21 cellular contexts compared by ENCODE assay signal in genomic region chr4:40704073-40704472, GRCh38. TPM values are rescaled to one million over a fixed set of nuclear protein-coding genes. Genes with fewer than 3 reads are reported as not detected.
"Had no signal": no experiment of that assay in that cellular context is flagged by ENCODE, and none has a peak within 500 bp of the region (broad histone marks: within the 10 kb centered on the region; RNA-seq: fewer than 3 reads in every experiment).

No MANE protein-coding gene starts in this region.

- H3K36me3 ChIP-seq: esophagus muscularis mucosa, gastroesophageal sphincter, neutrophil, sigmoid colon, stomach, thoracic aorta, transverse colon had no signal

- H3K9me3 ChIP-seq: esophagus muscularis mucosa, gastroesophageal sphincter, neutrophil, sigmoid colon, stomach, thoracic aorta, transverse colon had no signal

- DNase-seq: effector memory CD8-positive, alpha-beta T cell; foreskin fibroblast; glutamatergic neuron; islet precursor cell; mammary epithelial cell; naive thymus-derived CD4-positive, alpha-beta T cell; posterior cingulate gyrus; sigmoid colon; stimulated activated CD4-positive, alpha-beta T cell treated with anti-CD3 and anti-CD28 coated beads, Interleukin-2, amount 100 ng/mL, for 24 hours; stimulated activated CD4-positive, alpha-beta T cell treated with anti-CD3 and anti-CD28 coated beads, Interleukin-4, amount 100 ng/mL, for 4 hours; stimulated activated naive B cell treated with anti-CD40 and anti-IgM and Interleukin-4, amounts not matched to agents 10 μg/mL and 1 μg/mL and 100 μg/mL, for 72 hours; stomach; substantia nigra; transverse colon had no signal

- H3K27ac ChIP-seq: epithelial cell of prostate, esophagus muscularis mucosa, gastroesophageal sphincter, neutrophil, sigmoid colon, skin epidermis, stomach, thoracic aorta, transverse colon had no signal

- H3K4me1 ChIP-seq: esophagus muscularis mucosa, gastroesophageal sphincter, sigmoid colon, transverse colon had no signal

- H3K4me3 ChIP-seq: esophagus muscularis mucosa, gastroesophageal sphincter, sigmoid colon, skin epidermis, stomach, thoracic aorta, transverse colon had no signal

- H3K27me3 ChIP-seq: esophagus muscularis mucosa, gastroesophageal sphincter, neutrophil, sigmoid colon, stomach, transverse colon had no signal

- ATAC-seq: effector memory CD8-positive, alpha-beta T cell; gastroesophageal sphincter; left lobe of liver; naive thymus-derived CD4-positive, alpha-beta T cell; stimulated activated naive B cell treated with anti-CD40 and anti-IgM and Interleukin-4, amounts not matched to agents 10 μg/mL and 1 μg/mL and 100 μg/mL, for 72 hours had no signal

RNA-seq across cellular contexts. Expression of gene NSUN7, which starts 45.7 kb away (rescaled TPM):
- polyA plus RNA-seq: mammary epithelial cell; naive thymus-derived CD4-positive, alpha-beta T cell had no signal
